In genomic region chr15:61124195-61124594, GRCh38 we compare ENCODE assay signal across 34 cellular contexts.
"Had no signal": no experiment of that assay in that cellular context is flagged by ENCODE, and none has a peak within 500 bp of the region (broad histone marks: within the 10 kb centered on the region; RNA-seq: fewer than 3 reads in every experiment).

No MANE protein-coding gene starts in this region.

- H3K4me3 ChIP-seq: MG63 had no signal

- H3K9ac ChIP-seq: KMS-11 had no signal

- H3K36me3 ChIP-seq: MG63 had no signal

- H3K4me2 ChIP-seq: KMS-11 had no signal

- DNase-seq: Karpas-422, Kasumi-1, MG63, MM.1S, MV-4-11, NCI-H1048, NCI-H1092, NCI-H1092 treated with DMSO at 0.1 percent for 48 hours, NCI-H1105, NCI-H1105 treated with DMSO at 0.1 percent for 48 hours, NCI-H1417, NCI-H1417 treated with DMSO at 0.1 percent for 48 hours, NCI-H1436, NCI-H1436 treated with DMSO at 0.1 percent for 48 hours, NCI-H146, NCI-H1694, NCI-H1694 treated with DMSO at 0.1 percent for 48 hours, NCI-H187, NCI-H187 treated with DMSO at 0.1 percent for 48 hours, NCI-H1930, NCI-H2029, NCI-H2029 treated with DMSO at 0.1 percent for 48 hours, NCI-H2081, NCI-H2081 treated with DMSO at 0.1 percent for 48 hours, NCI-H2107, NCI-H2171, NCI-H2171 treated with DMSO at 0.1 percent for 48 hours, NCI-H2227 treated with DMSO at 0.1 percent for 48 hours, NCI-H226, NCI-H345, NCI-H446, NCI-H446 treated with DMSO at 0.1 percent for 48 hours, NCI-H510A had no signal

- H3K27ac ChIP-seq: KMS-11 had no signal
